ENCODE assay signal across 16 cellular contexts in the genomic region with DNA sequence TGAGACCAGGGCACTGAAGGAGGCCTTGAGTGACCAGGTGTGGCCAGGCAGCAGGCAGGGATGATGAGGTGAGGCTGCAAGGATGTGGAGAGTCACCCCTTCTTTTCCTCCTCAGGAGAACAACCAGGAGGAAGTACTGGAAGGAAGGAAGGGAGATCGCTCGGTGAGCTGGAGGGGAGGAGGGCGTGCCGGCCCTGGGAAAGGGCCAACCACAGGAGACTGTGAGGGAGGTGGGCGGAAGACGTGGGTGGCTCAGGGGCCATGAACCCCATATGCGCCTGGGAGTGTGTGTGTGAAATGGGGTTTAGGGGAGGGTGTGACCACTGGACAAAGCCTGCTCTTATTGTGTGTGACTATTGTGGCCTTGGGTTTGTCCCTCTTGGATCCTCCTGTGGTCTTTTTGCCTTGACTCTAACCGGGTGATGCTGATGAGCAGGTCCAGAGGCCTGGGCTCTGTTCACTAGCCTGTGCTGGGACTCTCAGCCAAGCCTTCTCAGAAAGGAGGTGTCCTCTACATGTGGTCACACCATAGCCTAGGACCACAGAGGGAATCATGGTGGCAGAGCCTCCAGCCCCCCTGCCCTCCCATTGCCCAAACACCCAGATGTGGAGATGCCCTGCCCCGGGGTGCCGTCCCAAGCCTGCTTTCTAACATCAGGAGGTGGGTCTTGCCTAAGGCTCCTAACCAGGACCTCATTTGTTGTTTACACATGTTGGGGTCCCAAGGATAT.
"Had no signal": no experiment of that assay in that cellular context is flagged by ENCODE, and none has a peak within 500 bp of the region (broad histone marks: within the 10 kb centered on the region; RNA-seq: fewer than 3 reads in every experiment).

No MANE protein-coding gene starts in this region.

- H3K9me3 Mint-ChIP-seq: activated naive CD4-positive, alpha-beta T cell treated with anti-CD3 and anti-CD28 coated beads, Interleukin-2, amount 50 U/mL, for 24 hours; activated T-helper 2 cell treated with anti-CD3 and anti-CD28 coated beads, Interferon-gamma antibody, Interleukin-2, Interleukin-4, amounts not matched to agents 10 μg/mL and 5 μg/mL and 100 μg/mL, durations not matched to agents 14 hours and 24 hours and 36 hours; central memory CD8-positive, alpha-beta T cell; effector memory CD8-positive, alpha-beta T cell; stimulated activated memory B cell treated with anti-CD40 and anti-IgM and Interleukin-4, amounts not matched to agents 10 μg/mL and 1 μg/mL and 100 μg/mL, for 72 hours had no signal

- DNase-seq: activated CD4-positive, alpha-beta T cell treated with anti-CD3 and anti-CD28 coated beads, Interleukin-2, amount 50 U/mL, for 1 hour; activated T-cell treated with anti-CD3 and anti-CD28 coated beads, Interleukin-2, amount 50 U/mL, for 1 hour; dermis blood vessel endothelial cell; effector memory CD8-positive, alpha-beta T cell; foreskin melanocyte; nephron progenitor cell; stimulated activated CD4-positive, alpha-beta T cell treated with anti-CD3 and anti-CD28 coated beads, Interleukin-2, amount 100 ng/mL, for 48 hours; substantia nigra; SW 1271; upper lobe of right lung had no signal

- H3K36me3 ChIP-seq: adrenal gland, ovary, upper lobe of right lung had no signal

- H3K9me3 ChIP-seq: adrenal gland, ovary, upper lobe of right lung had no signal

- H3K4me3 Mint-ChIP-seq: activated naive CD4-positive, alpha-beta T cell treated with anti-CD3 and anti-CD28 coated beads, Interleukin-2, amount 50 U/mL, for 24 hours; central memory CD8-positive, alpha-beta T cell; effector memory CD8-positive, alpha-beta T cell; nephron progenitor cell; stimulated activated memory B cell treated with anti-CD40 and anti-IgM and Interleukin-4, amounts not matched to agents 10 μg/mL and 1 μg/mL and 100 μg/mL, for 72 hours had no signal

- H3K27ac ChIP-seq: ovary, upper lobe of right lung had no signal

- H3K27me3 ChIP-seq: adrenal gland, ovary, upper lobe of right lung had no signal

- H3K36me3 Mint-ChIP-seq: activated naive CD4-positive, alpha-beta T cell treated with anti-CD3 and anti-CD28 coated beads, Interleukin-2, amount 50 U/mL, for 24 hours; stimulated activated memory B cell treated with anti-CD40 and anti-IgM and Interleukin-4, amounts not matched to agents 10 μg/mL and 1 μg/mL and 100 μg/mL, for 72 hours had no signal

- H3K4me1 Mint-ChIP-seq: activated naive CD4-positive, alpha-beta T cell treated with anti-CD3 and anti-CD28 coated beads, Interleukin-2, amount 50 U/mL, for 24 hours; central memory CD8-positive, alpha-beta T cell; stimulated activated memory B cell treated with anti-CD40 and anti-IgM and Interleukin-4, amounts not matched to agents 10 μg/mL and 1 μg/mL and 100 μg/mL, for 72 hours had no signal

- H3K27ac Mint-ChIP-seq: activated naive CD4-positive, alpha-beta T cell treated with anti-CD3 and anti-CD28 coated beads, Interleukin-2, amount 50 U/mL, for 24 hours; activated T-helper 2 cell treated with anti-CD3 and anti-CD28 coated beads, Interferon-gamma antibody, Interleukin-2, Interleukin-4, amounts not matched to agents 10 μg/mL and 5 μg/mL and 100 μg/mL, durations not matched to agents 14 hours and 24 hours and 36 hours; effector memory CD8-positive, alpha-beta T cell; nephron progenitor cell; stimulated activated memory B cell treated with anti-CD40 and anti-IgM and Interleukin-4, amounts not matched to agents 10 μg/mL and 1 μg/mL and 100 μg/mL, for 72 hours had no signal

- ATAC-seq: effector memory CD8-positive, alpha-beta T cell; stimulated activated memory B cell treated with anti-CD40 and anti-IgM and Interleukin-4, amounts not matched to agents 10 μg/mL and 1 μg/mL and 100 μg/mL, for 72 hours; upper lobe of right lung had no signal

- H3K4me1 ChIP-seq: upper lobe of right lung had no signal

- H3K4me3 ChIP-seq: adrenal gland, ovary, upper lobe of right lung had no signal
